Comparison of ENCODE assay signal across 13 cellular contexts in genomic region chr6:138518054-138518453, GRCh38. TPM values are rescaled to one million over a fixed set of nuclear protein-coding genes. Genes with fewer than 3 reads are reported as not detected.
DNase-seq lines count a peak whose midpoint lies in the region; ATAC-seq and TF ChIP-seq lines count a peak whose summit lies in the region.
"Had no signal": no experiment of that assay in that cellular context is flagged by ENCODE, and none has a peak within 500 bp of the region (broad histone marks: within the 10 kb centered on the region; RNA-seq: fewer than 3 reads in every experiment).

No MANE protein-coding gene starts in this region.

- peak overlapping the region; percentile 80 for H2AFZ ChIP-seq in MM.1S (ENCODE audit: low read length)
- H2AFZ ChIP-seq in hepatocyte, result no peak overlapping the region

- H3K27ac ChIP-seq in MM.1S (ENCODE audit: low read length) (peak overlapping the region; percentile 51; the same call in 1 of the 2 replicates), hepatocyte (no peak overlapping the region)
- H3K27ac ChIP-seq: vagina had no signal

- ATAC-seq in GM19351 (IDR thresholded peaks at IDR 0.05; ENCODE audit: unreplicated experiment), result peak; percentile 19
- peak; percentile 25 for ATAC-seq in GM21737 (IDR thresholded peaks at IDR 0.05; ENCODE audit: unreplicated experiment)
- peak; percentile 52 for ATAC-seq in HG03135 (IDR thresholded peaks at IDR 0.05; ENCODE audit: unreplicated experiment)
- no peak for ATAC-seq in HG02642 (IDR thresholded peaks at IDR 0.05; ENCODE audit: poor library complexity, unreplicated experiment)

- H3K9ac ChIP-seq in MM.1S (ENCODE audit: low read length), result no peak overlapping the region

- H3K9me2 ChIP-seq in MM.1S (replicated peaks; ENCODE audit: insufficient read depth, low read length) (no peaks in the 10 kb centered on the region), hepatocyte (replicated peaks; ENCODE audit: insufficient read depth) (no peaks in the 10 kb centered on the region)

- H3K9me3 ChIP-seq in MM.1S (replicated peaks; ENCODE audit: insufficient read depth, low read length) (no peaks in the 10 kb centered on the region), hepatocyte (ENCODE audit: low read depth) (peaks cover 7% of the 10 kb centered on the region)
- H3K9me3 ChIP-seq: vagina had no signal

- peak; percentile 18 for DNase-seq in MM.1S
- DNase-seq in hepatocyte (ENCODE audit: low spot score), result no peak
- DNase-seq in activated effector memory CD4-positive, alpha-beta T cell treated with Interleukin-2 at 50 U/mL for 16 hours, result no peak
- DNase-seq: NCI-H1436, NCI-H510A treated with DMSO at 0.1 percent for 48 hours, SIG-M5 had no signal

- H3K27me3 ChIP-seq in MM.1S (replicated peaks; ENCODE audit: insufficient read depth, low read length) (no peaks in the 10 kb centered on the region), hepatocyte (no peaks in the 10 kb centered on the region)
- H3K27me3 ChIP-seq: vagina had no signal

- H3K4me2 ChIP-seq in MM.1S (ENCODE audit: low read depth, low read length), result peak overlapping the region; percentile 82
- H3K4me2 ChIP-seq in hepatocyte, result no peak overlapping the region

- H3K36me3 ChIP-seq in MM.1S (replicated peaks; ENCODE audit: insufficient read depth, low read length) (no peaks in the 10 kb centered on the region), hepatocyte (replicated peaks; ENCODE audit: insufficient read depth, low read depth) (no peaks in the 10 kb centered on the region)
- H3K36me3 ChIP-seq: vagina had no signal

- H3K4me1 ChIP-seq in MM.1S (ENCODE audit: low read length) (peaks cover 14% of the 10 kb centered on the region), hepatocyte (ENCODE audit: insufficient read depth) (peaks cover 8% of the 10 kb centered on the region)
- H3K4me1 ChIP-seq: vagina had no signal

- H3F3A ChIP-seq in MM.1S (ENCODE audit: insufficient read depth, low read length), result no peaks in the 10 kb centered on the region; the same call in 1 of the 2 replicates

- H3K79me2 ChIP-seq in MM.1S (ENCODE audit: low read length) (no peaks in the 10 kb centered on the region), hepatocyte (peaks cover 91% of the 10 kb centered on the region)

- H4K20me1 ChIP-seq in MM.1S (ENCODE audit: insufficient read depth, low read length) (no peaks in the 10 kb centered on the region), hepatocyte (ENCODE audit: insufficient read depth, poor library complexity, severe bottlenecking) (peaks cover 3% of the 10 kb centered on the region)

- H3K4me3 ChIP-seq in MM.1S (ENCODE audit: low read length), result 0 out of 2 replicates have a peak overlapping the region, but pooled peaks have one; percentile 31
- H3K4me3 ChIP-seq in hepatocyte, result no peak overlapping the region
- H3K4me3 ChIP-seq: vagina had no signal

- TF ChIP-seq CTCF in MM.1S (IDR thresholded peaks at IDR 0.05; ENCODE audit: low read length), result no peak
- TF ChIP-seq CTCF in hepatocyte (IDR thresholded peaks at IDR 0.05; ENCODE audit: poor library complexity), result no peak

RNA-seq across cellular contexts. Expression of gene NHSL1, which starts 18.8 kb away (rescaled TPM):
- total RNA-seq in hepatocyte, result 58.0 and 58.3 TPM in 2 replicates
- 39.0 and 43.7 TPM in 2 replicates for polyA plus RNA-seq in hepatocyte
- total RNA-seq: CD4-positive, CD25-positive, alpha-beta regulatory T cell had no signal
- polyA plus RNA-seq: IgD-negative memory B cell had no signal
